10 cellular contexts compared by ENCODE assay signal in genomic region chr5:50969207-50970145, GRCh38.
DNase-seq lines count a peak whose midpoint lies in the region; ATAC-seq and TF ChIP-seq lines count a peak whose summit lies in the region.
"Had no signal": no experiment of that assay in that cellular context is flagged by ENCODE, and none has a peak within 500 bp of the region (broad histone marks: within the 10 kb centered on the region; RNA-seq: fewer than 3 reads in every experiment).

No MANE protein-coding gene starts in this region.

- H3K36me3 ChIP-seq in lower lobe of right lung, result no peaks in the 10 kb centered on the region
- H3K36me3 ChIP-seq in suprapubic skin, result no peaks in the 10 kb centered on the region

- H3K4me3 ChIP-seq in lower lobe of right lung (peak overlapping the region; percentile 51), suprapubic skin (peak overlapping the region; percentile 55)

- peak overlapping the region; percentile 79 for H3K4me3 Mint-ChIP-seq in activated CD4-positive, alpha-beta T cell treated with anti-CD3 and anti-CD28 coated beads, Interleukin-2, amount 10 ng/mL, durations not matched to agents 24 days and 14 days
- peak overlapping the region; percentile 49 for H3K4me3 Mint-ChIP-seq in activated naive CD8-positive, alpha-beta T cell

- H3K27me3 ChIP-seq in lower lobe of right lung (ENCODE audit: low read depth) (peaks cover 73% of the 10 kb centered on the region), suprapubic skin (peaks cover 67% of the 10 kb centered on the region)

- H3K27me3 Mint-ChIP-seq in activated CD4-positive, alpha-beta T cell treated with anti-CD3 and anti-CD28 coated beads, Interleukin-2, amount 10 ng/mL, durations not matched to agents 24 days and 14 days, result peaks cover 72% of the 10 kb centered on the region
- H3K27me3 Mint-ChIP-seq in activated naive CD8-positive, alpha-beta T cell, result peaks cover 49% of the 10 kb centered on the region

- peaks cover 2% of the 10 kb centered on the region for H3K36me3 Mint-ChIP-seq in activated CD4-positive, alpha-beta T cell treated with anti-CD3 and anti-CD28 coated beads, Interleukin-2, amount 10 ng/mL, durations not matched to agents 24 days and 14 days (ENCODE audit: low read depth)
- no peaks in the 10 kb centered on the region for H3K36me3 Mint-ChIP-seq in activated naive CD8-positive, alpha-beta T cell
- H3K36me3 Mint-ChIP-seq: CD4-positive, CD25-positive, alpha-beta regulatory T cell had no signal

- H3K27ac ChIP-seq in lower lobe of right lung (no peak overlapping the region), suprapubic skin (no peak overlapping the region)

- no peak for TF ChIP-seq CTCF in lower lobe of right lung (IDR thresholded peaks at IDR 0.05)
- TF ChIP-seq CTCF in suprapubic skin (IDR thresholded peaks at IDR 0.05), result no peak

- H3K4me1 ChIP-seq in lower lobe of right lung (peaks cover 29% of the 10 kb centered on the region), suprapubic skin (peaks cover 38% of the 10 kb centered on the region)

- intact Hi-C loops in activated CD4-positive, alpha-beta T cell treated with anti-CD3 and anti-CD28 coated beads, Interleukin-2, amount 10 ng/mL, durations not matched to agents 24 days and 14 days (cut with micrococcal nuclease), result loop anchor here (10.0 kb wide), 3 partner anchors 1385 to 1945 kb away; no protein-coding TSS in a partner anchor
- intact Hi-C loops in lower lobe of right lung (cut with DNase I), result no loop called here

- ATAC-seq in lower lobe of right lung (peak; percentile 38 to 62), GM21423 (IDR thresholded peaks at IDR 0.05; ENCODE audit: unreplicated experiment) (no peak)

- H3K9me3 Mint-ChIP-seq in activated CD4-positive, alpha-beta T cell treated with anti-CD3 and anti-CD28 coated beads, Interleukin-2, amount 10 ng/mL, durations not matched to agents 24 days and 14 days, result peaks cover 7% of the 10 kb centered on the region
- H3K9me3 Mint-ChIP-seq in activated naive CD8-positive, alpha-beta T cell (ENCODE audit: low read depth), result no peaks in the 10 kb centered on the region

- peaks cover 27% of the 10 kb centered on the region for H3K4me1 Mint-ChIP-seq in activated CD4-positive, alpha-beta T cell treated with anti-CD3 and anti-CD28 coated beads, Interleukin-2, amount 10 ng/mL, durations not matched to agents 24 days and 14 days
- H3K4me1 Mint-ChIP-seq in activated naive CD8-positive, alpha-beta T cell (ENCODE audit: low read depth), result peaks cover 42% of the 10 kb centered on the region

- H3K27ac Mint-ChIP-seq in activated CD4-positive, alpha-beta T cell treated with anti-CD3 and anti-CD28 coated beads, Interleukin-2, amount 10 ng/mL, durations not matched to agents 24 days and 14 days, result no peak overlapping the region
- H3K27ac Mint-ChIP-seq in activated naive CD8-positive, alpha-beta T cell, result no peak overlapping the region
- H3K27ac Mint-ChIP-seq: CD4-positive, CD25-positive, alpha-beta regulatory T cell had no signal

- no peak for TF ChIP-seq EP300 in suprapubic skin (IDR thresholded peaks at IDR 0.05)

- TF ChIP-seq POLR2A in suprapubic skin (IDR thresholded peaks at IDR 0.05), result no peak

- WGBS in suprapubic skin, result 10% methylated on average over 64 of the region's 64 CpGs

- H3K9me3 ChIP-seq in lower lobe of right lung (no peaks in the 10 kb centered on the region), suprapubic skin (no peaks in the 10 kb centered on the region)

- DNase-seq in activated CD4-positive, alpha-beta T cell treated with anti-CD3 and anti-CD28 coated beads, Interleukin-2, amount 10 ng/mL, durations not matched to agents 24 days and 14 days, result no peak
- no peak for DNase-seq in activated CD4-positive, alpha-beta T cell treated with anti-CD3 and anti-CD28 coated beads, Interleukin-2, amount 50 U/mL, for 1 hour
- DNase-seq in lower lobe of right lung, result no peak
- no peak for DNase-seq in suprapubic skin (ENCODE audit: low spot score in 2 of 2)
- DNase-seq in kidney glomerular epithelial cell (lab: John Stamatoyannopoulos, UW), result no peak
- no peak for DNase-seq in putamen (ENCODE audit: low spot score)
- DNase-seq: CD4-positive, CD25-positive, alpha-beta regulatory T cell; erythroblast had no signal
